Comparison of ENCODE assay signal across 1 cellular context in the genomic region with DNA sequence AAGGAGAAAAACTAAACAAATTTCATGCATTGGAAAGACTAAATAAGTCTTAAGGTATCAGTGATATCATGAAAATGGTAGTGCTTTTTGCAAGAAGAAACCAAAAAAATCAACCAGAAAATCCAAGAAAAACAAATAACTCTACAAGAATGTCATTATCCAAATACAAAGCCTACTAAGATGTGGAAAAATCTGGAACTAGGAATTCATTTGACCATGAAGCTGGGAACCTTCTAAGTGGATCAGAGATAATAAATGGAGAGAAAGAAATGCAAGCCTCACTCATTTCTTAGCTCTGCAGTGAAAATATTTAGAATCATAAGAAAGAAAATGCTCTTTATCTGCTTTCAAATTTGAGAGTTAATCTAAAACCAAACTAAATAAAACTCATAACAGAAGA.
TF ChIP-seq lines count a peak whose summit lies in the region.

No MANE protein-coding gene starts in this region.

TF ChIP-seq in IMR-90, 13 proteins besides CTCF, POLR2A, EP300 and RAD21:
- no peak for TF ChIP-seq MAZ (IDR thresholded peaks at IDR 0.05; ENCODE audit: borderline replicate concordance, low read depth, low read length)
- no peak for TF ChIP-seq RFX5 (IDR thresholded peaks at IDR 0.05; ENCODE audit: low read depth, low read length)
- TF ChIP-seq, protein P1, sequence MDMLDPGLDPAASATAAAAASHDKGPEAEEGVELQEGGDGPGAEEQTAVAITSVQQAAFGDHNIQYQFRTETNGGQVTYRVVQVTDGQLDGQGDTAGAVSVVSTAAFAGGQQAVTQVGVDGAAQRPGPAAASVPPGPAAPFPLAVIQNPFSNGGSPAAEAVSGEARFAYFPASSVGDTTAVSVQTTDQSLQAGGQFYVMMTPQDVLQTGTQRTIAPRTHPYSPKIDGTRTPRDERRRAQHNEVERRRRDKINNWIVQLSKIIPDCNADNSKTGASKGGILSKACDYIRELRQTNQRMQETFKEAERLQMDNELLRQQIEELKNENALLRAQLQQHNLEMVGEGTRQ (IDR thresholded peaks at IDR 0.05; ENCODE audit: low read depth, low read length) = no peak
- no peak for TF ChIP-seq NFE2L2 (IDR thresholded peaks at IDR 0.05; ENCODE audit: low read depth, low read length)
- no peak for TF ChIP-seq MXI1 (IDR thresholded peaks at IDR 0.05; ENCODE audit: borderline replicate concordance, low read depth, low read length)
- TF ChIP-seq RCOR1 (IDR thresholded peaks at IDR 0.05; ENCODE audit: insufficient replicate concordance, low read length) = no peak
